Comparison of ENCODE assay signal across 29 cellular contexts in genomic region chrX:15822922-15823321, GRCh38.
"Had no signal": no experiment of that assay in that cellular context is flagged by ENCODE, and none has a peak within 500 bp of the region (broad histone marks: within the 10 kb centered on the region; RNA-seq: fewer than 3 reads in every experiment).

No MANE protein-coding gene starts in this region.

- H3K27me3 Mint-ChIP-seq: stimulated activated memory B cell treated with anti-CD40 and anti-IgM and Interleukin-4, amounts not matched to agents 10 μg/mL and 1 μg/mL and 100 μg/mL, for 72 hours; stimulated activated naive CD8-positive, alpha-beta T cell treated with anti-CD3 and anti-CD28 coated beads, Interleukin-15, amount 100 ng/mL, for 72 hours; T-cell had no signal

- H3K4me3 ChIP-seq: adrenal gland, body of pancreas, cardiac muscle cell, pancreas, psoas muscle, sigmoid colon, upper lobe of left lung, vagina had no signal

- H3K9me3 Mint-ChIP-seq: activated naive CD4-positive, alpha-beta T cell treated with anti-CD3 and anti-CD28 coated beads, Interleukin-2, amount 50 U/mL, for 72 hours; natural killer cell; stimulated activated memory B cell treated with anti-CD40 and anti-IgM and Interleukin-4, amounts not matched to agents 10 μg/mL and 1 μg/mL and 100 μg/mL, for 72 hours; stimulated activated naive CD8-positive, alpha-beta T cell treated with anti-CD3 and anti-CD28 coated beads, Interleukin-15, amount 100 ng/mL, for 72 hours; T-cell; T-helper 2 cell treated with Interferon-gamma antibody and Interleukin-4, amounts not matched to agents 5 μg/mL and 100 μg/mL, for 36 hours had no signal

- H3K27ac Mint-ChIP-seq: stimulated activated memory B cell treated with anti-CD40 and anti-IgM and Interleukin-4, amounts not matched to agents 10 μg/mL and 1 μg/mL and 100 μg/mL, for 72 hours; T-cell; T-helper 2 cell treated with Interferon-gamma antibody and Interleukin-4, amounts not matched to agents 5 μg/mL and 100 μg/mL, for 36 hours had no signal

- H3K4me3 Mint-ChIP-seq: natural killer cell; stimulated activated memory B cell treated with anti-CD40 and anti-IgM and Interleukin-4, amounts not matched to agents 10 μg/mL and 1 μg/mL and 100 μg/mL, for 72 hours; stimulated activated naive CD8-positive, alpha-beta T cell treated with anti-CD3 and anti-CD28 coated beads, Interleukin-15, amount 100 ng/mL, for 72 hours; T-cell; T-helper 2 cell treated with Interferon-gamma antibody and Interleukin-4, amounts not matched to agents 5 μg/mL and 100 μg/mL, for 36 hours had no signal

- H3K4me1 ChIP-seq: adrenal gland, body of pancreas, pancreas, psoas muscle, sigmoid colon, upper lobe of left lung, vagina had no signal

- H3K4me1 Mint-ChIP-seq: natural killer cell; stimulated activated memory B cell treated with anti-CD40 and anti-IgM and Interleukin-4, amounts not matched to agents 10 μg/mL and 1 μg/mL and 100 μg/mL, for 72 hours had no signal

- H3K9me3 ChIP-seq: adrenal gland, body of pancreas, pancreas, psoas muscle, sigmoid colon, upper lobe of left lung, vagina had no signal

- H3K27me3 ChIP-seq: adrenal gland, body of pancreas, cardiac muscle cell, pancreas, sigmoid colon, upper lobe of left lung, vagina had no signal

- DNase-seq: activated CD4-positive, alpha-beta T cell treated with anti-CD3 and anti-CD28 coated beads for 48 hours; activated CD4-positive, alpha-beta T cell treated with anti-CD3 and anti-CD28 coated beads, Interleukin-2, amount 50 U/mL, for 48 hours; activated CD8-positive, alpha-beta memory T cell treated with anti-CD3 and anti-CD28 coated beads for 24 hours; activated gamma-delta T cell treated with Interleukin-2 at 50 U/mL for 16 hours; adrenal gland; aorta; body of pancreas; cerebellar nuclear complex; cortex of kidney; foreskin fibroblast; head of caudate nucleus; hippocampal formation; mesendoderm; natural killer cell; pancreas; psoas muscle; sigmoid colon; small intestine; stimulated activated CD4-positive, alpha-beta T cell treated with anti-CD3 and anti-CD28 coated beads, Interleukin-4, amount 100 ng/mL, for 4 hours; stimulated activated CD8-positive, alpha-beta memory T cell treated with anti-CD3 and anti-CD28 coated beads, Interleukin-4, amount 100 ng/mL, for 48 hours; stimulated activated naive CD8-positive, alpha-beta T cell treated with anti-CD3 and anti-CD28 coated beads, Interleukin-15, amount 100 ng/mL, for 72 hours; substantia nigra; T-cell had no signal

- H3K27ac ChIP-seq: adrenal gland, body of pancreas, cardiac muscle cell, pancreas, psoas muscle, sigmoid colon, upper lobe of left lung, vagina had no signal
